ENCODE assay signal across 37 cellular contexts in the genomic region with DNA sequence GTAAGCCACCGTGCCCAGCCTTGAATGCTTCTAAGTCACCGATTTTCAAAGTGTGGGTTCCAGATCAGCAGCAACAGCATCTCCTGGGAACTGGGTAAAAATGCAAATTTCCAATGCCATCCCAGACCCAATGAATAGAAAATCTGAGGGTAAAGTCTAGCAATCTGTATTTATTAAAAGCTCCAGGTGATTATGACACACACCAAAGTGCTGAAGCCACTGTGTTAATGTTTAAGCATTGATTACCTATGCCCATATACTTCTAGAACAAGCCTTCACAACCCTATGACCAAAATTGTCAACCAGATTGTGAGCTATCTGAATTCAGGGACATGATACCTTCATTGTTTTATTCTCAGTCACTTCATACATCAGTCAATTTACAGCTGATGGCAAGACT.
A peak's percentile ranks its signal among the peaks of the same experiment; 100 is the strongest.
DNase-seq lines count a peak whose midpoint lies in the region; ATAC-seq, FAIRE-seq and TF ChIP-seq lines count a peak whose summit lies in the region.
"Had no signal": no experiment of that assay in that cellular context is flagged by ENCODE, and none has a peak within 500 bp of the region (broad histone marks: within the 10 kb centered on the region; RNA-seq: fewer than 3 reads in every experiment).

No MANE protein-coding gene starts in this region.

- no peaks in the 10 kb centered on the region for H3K4me1 Mint-ChIP-seq in nephron progenitor cell
- H3K4me1 Mint-ChIP-seq: CD4-positive, CD25-positive, alpha-beta regulatory T cell had no signal

- no peaks in the 10 kb centered on the region for H3K79me2 ChIP-seq in HepG2 (ENCODE audit: insufficient read depth, low read length)

- H3K9me3 ChIP-seq in liver (ENCODE audit: control insufficient read depth in 4 of 4, low read length in 3 of 4): no peaks in the 10 kb centered on the region
- H3K9me3 ChIP-seq in HepG2 (ENCODE audit: low read length): no peaks in the 10 kb centered on the region
- H3K9me3 ChIP-seq in right lobe of liver: no peaks in the 10 kb centered on the region
- H3K9me3 ChIP-seq: A549; BE2C; BLaER1; BLaER1 treated with 17β-estradiol and CSF1 and Interleukin-3, amounts not matched to agents 10 nM and 100 nM; Caco-2 had no signal

- H3K36me3 Mint-ChIP-seq in nephron progenitor cell (ENCODE audit: low read depth): peaks cover 57% of the 10 kb centered on the region

- TF ChIP-seq POLR2A in HepG2 (IDR thresholded peaks at IDR 0.05; ENCODE audit: insufficient read depth in 1 of 2, low read depth in 2 of 2, low read length in 2 of 2) (no peak), right lobe of liver (IDR thresholded peaks at IDR 0.05) (no peak)

- no peak overlapping the region for H2AFZ ChIP-seq in HepG2 (ENCODE audit: low read length)

- WGBS in liver: 88% methylated on average over 2 of the region's 2 CpGs
- 77% methylated on average over 2 of the region's 2 CpGs for WGBS in HepG2 (ENCODE audit: low lambda C conversion rate)
- 72% methylated on average over 2 of the region's 2 CpGs for WGBS in right lobe of liver (ENCODE audit: insufficient coverage, low coverage, low lambda C conversion rate, missing lambda C conversion rate)

- peak; percentile 18 to 36 for TF ChIP-seq RAD21 in liver (IDR thresholded peaks at IDR 0.05)
- TF ChIP-seq RAD21 in HepG2 (CRISPR knock-in tag; IDR thresholded peaks at IDR 0.05): no peak

- no peak for ATAC-seq in HepG2
- peak; percentile 84 for ATAC-seq in left lobe of liver
- ATAC-seq in right lobe of liver: peak; percentile 80 to 90 (median 84)
- ATAC-seq in HG02852 (IDR thresholded peaks at IDR 0.05; ENCODE audit: unreplicated experiment): no peak
- ATAC-seq: A549; CD8-positive, alpha-beta T cell had no signal

- no TSS peak for BruUV-seq in HepG2 (replicated peaks; lab: Mats Ljungman, UMichigan)

- POLR2A ChIA-PET in HepG2 (lab: Yijun Ruan, JAX): no interaction called here

- CTCF ChIA-PET in HepG2 (lab: Yijun Ruan, JAX; ENCODE audit: low intra/inter-chr PET ratio, low total read pairs): no interaction called here

- intact Hi-C loops in HepG2 (cut with micrococcal nuclease; ENCODE audit: unreplicated experiment): no loop called here
- intact Hi-C loops in right lobe of liver (cut with DNase I): no loop called here

- H3K27ac ChIP-seq in liver (ENCODE audit: low read depth in 1 of 2, low read length in 2 of 2) (peak overlapping the region in 1 of 2 donors; percentile 26), HepG2 (ENCODE audit: extremely low read length, insufficient read depth, low read length) (no peak overlapping the region), right lobe of liver (peak overlapping the region; percentile 35 to 62 (median 56))
- H3K27ac ChIP-seq: 22Rv1; A549; BLaER1; BLaER1 treated with 17β-estradiol and CSF1 and Interleukin-3, amounts not matched to agents 10 nM and 100 nM; C4-2B had no signal

- FAIRE-seq in HepG2 (lab: Jason Lieb, UNC): no peak
- FAIRE-seq: A204.1, A549, D721Med had no signal

- H3K9me3 Mint-ChIP-seq in nephron progenitor cell: no peaks in the 10 kb centered on the region
- H3K9me3 Mint-ChIP-seq: CD14-positive monocyte; CD4-positive, alpha-beta memory T cell; CD4-positive, alpha-beta T cell; CD4-positive, CD25-positive, alpha-beta regulatory T cell; CD8-positive, alpha-beta memory T cell; CD8-positive, alpha-beta T cell had no signal

- in situ Hi-C loops in HepG2 (cut with HindIII; ENCODE audit: extremely low pct_ligation_motif_present, low pct_unique_long_range_greater_than_20kb): no loop called here

- H3K4me3 Mint-ChIP-seq in nephron progenitor cell: no peak overlapping the region
- H3K4me3 Mint-ChIP-seq: B cell; CD14-positive monocyte; CD4-positive, alpha-beta memory T cell; CD4-positive, alpha-beta T cell; CD4-positive, CD25-positive, alpha-beta regulatory T cell; CD8-positive, alpha-beta memory T cell; CD8-positive, alpha-beta T cell had no signal

- no peaks in the 10 kb centered on the region for H4K20me1 ChIP-seq in HepG2 (ENCODE audit: insufficient read depth, low read length)
- H4K20me1 ChIP-seq: BLaER1 had no signal

- H3K4me3 ChIP-seq in liver (ENCODE audit: low read depth in 1 of 3, low read length in 3 of 3) (no peak overlapping the region), HepG2 (replicated peaks in 1 of 3; ENCODE audit: insufficient read depth in 1 of 3, low read depth in 2 of 3, low read length in 3 of 3) (no peak overlapping the region), right lobe of liver (no peak overlapping the region)
- H3K4me3 ChIP-seq: A549; BLaER1; BLaER1 treated with 17β-estradiol and CSF1 and Interleukin-3, amounts not matched to agents 10 nM and 100 nM had no signal

- DNase-seq in HepG2 (ENCODE audit: low spot score): no peak
- no peak for DNase-seq in left lobe of liver (ENCODE audit: low spot score)
- no peak for DNase-seq in right lobe of liver
- DNase-seq in nephron progenitor cell: no peak
- DNase-seq in DMS114 treated with DMSO at 0.1 percent for 48 hours (lab: John Stamatoyannopoulos, UW; ENCODE audit: unreplicated experiment): no peak
- DNase-seq in NCI-H128 (lab: John Stamatoyannopoulos, UW; ENCODE audit: unreplicated experiment): no peak
- DNase-seq: 8988T; ACHN; AML-193; BE2C; C1 segment of cervical spinal cord; Caco-2; Calu3; CD4-positive, alpha-beta memory T cell; CD4-positive, alpha-beta T cell; CD4-positive, CD25-positive, alpha-beta regulatory T cell; CD8-positive, alpha-beta memory T cell; CD8-positive, alpha-beta T cell; COR-L47; DMS 273 treated with DMSO at 0.1 percent for 48 hours; DMS153; DMS53; DMS79; DMS79 treated with DMSO at 0.1 percent for 48 hours; DND-41; EL had no signal

- peaks cover 0 to 19% (median 11%) of the 10 kb centered on the region in 4 donors for H3K36me3 ChIP-seq in liver (ENCODE audit: control insufficient read depth in 4 of 4, insufficient read depth in 3 of 4, low read depth in 1 of 4, low read length in 3 of 4)
- peaks cover 0 to 23% of the 10 kb centered on the region in 2 experiments; a peak in 3 of 5 replicates for H3K36me3 ChIP-seq in HepG2 (replicated peaks in 1 of 2; ENCODE audit: control insufficient read depth in 1 of 2, insufficient read depth in 2 of 2, low read length in 2 of 2)
- H3K36me3 ChIP-seq in right lobe of liver: peaks cover 0 to 16% (median 5%) of the 10 kb centered on the region in 4 donors
- H3K36me3 ChIP-seq: BE2C had no signal

- TF ChIP-seq EP300 in HepG2 (IDR thresholded peaks at IDR 0.05; ENCODE audit: low read depth in 2 of 2, low read length in 2 of 2) (no peak), HepG2 (CRISPR knock-in tag; IDR thresholded peaks at IDR 0.05; ENCODE audit: borderline replicate concordance) (no peak)

- no peak overlapping the region for H3K9ac ChIP-seq in liver (ENCODE audit: low read depth in 1 of 2, low read length in 2 of 2)
- no peak overlapping the region for H3K9ac ChIP-seq in HepG2 (ENCODE audit: insufficient read depth, low read depth, low read length)
- H3K9ac ChIP-seq: BLaER1; BLaER1 treated with 17β-estradiol and CSF1 and Interleukin-3, amounts not matched to agents 10 nM and 100 nM had no signal

- peaks cover 3 to 8% (median 6%) of the 10 kb centered on the region in 4 donors for H3K4me1 ChIP-seq in liver (ENCODE audit: control insufficient read depth in 4 of 4, insufficient read depth in 4 of 4, low read length in 3 of 4)
- peaks cover 3% of the 10 kb centered on the region for H3K4me1 ChIP-seq in HepG2 (ENCODE audit: insufficient read depth, low read length)
- peaks cover 0 to 22% (median 3%) of the 10 kb centered on the region in 4 donors for H3K4me1 ChIP-seq in right lobe of liver
- H3K4me1 ChIP-seq: A549, BE2C, BLaER1, Caco-2 had no signal

- no peaks in the 10 kb centered on the region for H3K27me3 Mint-ChIP-seq in nephron progenitor cell (ENCODE audit: low read depth, poor library complexity)
- H3K27me3 Mint-ChIP-seq: B cell; CD4-positive, alpha-beta memory T cell; CD4-positive, alpha-beta T cell; CD4-positive, CD25-positive, alpha-beta regulatory T cell; CD8-positive, alpha-beta memory T cell had no signal

- peak overlapping the region; percentile 80 for H3K27ac Mint-ChIP-seq in nephron progenitor cell
- H3K27ac Mint-ChIP-seq: B cell; CD4-positive, alpha-beta T cell; CD4-positive, CD25-positive, alpha-beta regulatory T cell; CD8-positive, alpha-beta memory T cell; CD8-positive, alpha-beta T cell had no signal

- H3K4me2 ChIP-seq in HepG2 (ENCODE audit: low read depth, low read length): no peak overlapping the region
- H3K4me2 ChIP-seq: A549; BLaER1; BLaER1 treated with 17β-estradiol and CSF1 and Interleukin-3, amounts not matched to agents 10 nM and 100 nM had no signal

- TF ChIP-seq CTCF in liver (IDR thresholded peaks at IDR 0.05; ENCODE audit: low read depth, low read length, missing input control) (no peak), HepG2 (CRISPR knock-in tag; IDR thresholded peaks at IDR 0.05) (no peak), right lobe of liver (IDR thresholded peaks at IDR 0.05) (no peak), nephron progenitor cell (IDR thresholded peaks at IDR 0.05) (no peak)

- H3K27me3 ChIP-seq in liver (ENCODE audit: control insufficient read depth in 4 of 4, insufficient read depth in 4 of 4, low read length in 3 of 4) (no peaks in the 10 kb centered on the region), HepG2 (ENCODE audit: control insufficient read depth in 1 of 2, insufficient read depth in 2 of 2, low read length in 2 of 2) (no peaks in the 10 kb centered on the region), right lobe of liver (no peaks in the 10 kb centered on the region)
- H3K27me3 ChIP-seq: BE2C; BLaER1; BLaER1 treated with 17β-estradiol and CSF1 and Interleukin-3, amounts not matched to agents 10 nM and 100 nM had no signal

TF ChIP-seq in liver, 16 proteins besides CTCF, POLR2A, EP300 and RAD21 (continues in another document):
- TF ChIP-seq SP1 (IDR thresholded peaks at IDR 0.05) (peak; percentile 68), HNF4G (IDR thresholded peaks at IDR 0.05) (peak; percentile 36), GABPA (IDR thresholded peaks at IDR 0.05 in 1 of 2, conservative IDR thresholded peaks at IDR 0.05 in 1 of 2) (no peak), YY1 (IDR thresholded peaks at IDR 0.05) (peak; percentile 41), NR2F2 (IDR thresholded peaks at IDR 0.05) (no peak), FOXA1 (IDR thresholded peaks at IDR 0.05) (no peak)
- TF ChIP-seq, protein P1, sequence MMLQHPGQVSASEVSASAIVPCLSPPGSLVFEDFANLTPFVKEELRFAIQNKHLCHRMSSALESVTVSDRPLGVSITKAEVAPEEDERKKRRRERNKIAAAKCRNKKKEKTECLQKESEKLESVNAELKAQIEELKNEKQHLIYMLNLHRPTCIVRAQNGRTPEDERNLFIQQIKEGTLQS (IDR thresholded peaks at IDR 0.05): no peak

TF ChIP-seq in HepG2, 621 proteins besides CTCF, POLR2A, EP300 and RAD21 (continues in another document):
- TF ChIP-seq, protein P2, sequence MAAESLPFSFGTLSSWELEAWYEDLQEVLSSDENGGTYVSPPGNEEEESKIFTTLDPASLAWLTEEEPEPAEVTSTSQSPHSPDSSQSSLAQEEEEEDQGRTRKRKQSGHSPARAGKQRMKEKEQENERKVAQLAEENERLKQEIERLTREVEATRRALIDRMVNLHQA (CRISPR knock-in tag; IDR thresholded peaks at IDR 0.05): no peak
- TF ChIP-seq NR2F6 (IDR thresholded peaks at IDR 0.05): no peak
- TF ChIP-seq NR2F6 (CRISPR knock-in tag; IDR thresholded peaks at IDR 0.05): no peak
- TF ChIP-seq ATF7-NPFF (CRISPR knock-in tag; IDR thresholded peaks at IDR 0.05; ENCODE audit: low read depth): no peak

Comparison
In these comparisons a context has a peak if more than half of its experiments do, and no peak if none do; other contexts are left out.
1. ATAC-seq: peak in left lobe of liver (single experiment) and right lobe of liver (4 of 4); none in HepG2 (single experiment) and HG02852 (single experiment).